9 cellular contexts compared by ENCODE assay signal in genomic region chr1:215992620-215993019, GRCh38.
DNase-seq lines count a peak whose midpoint lies in the region; ATAC-seq and TF ChIP-seq lines count a peak whose summit lies in the region.
"Had no signal": no experiment of that assay in that cellular context is flagged by ENCODE, and none has a peak within 500 bp of the region (broad histone marks: within the 10 kb centered on the region; RNA-seq: fewer than 3 reads in every experiment).

No MANE protein-coding gene starts in this region.

- POLR2A ChIA-PET in Panc1 (lab: Charles Lee) = no interaction called here

- H3K4me3 ChIP-seq in Panc1 (ENCODE audit: low read depth in 2 of 2, low read length in 2 of 2) = no peak overlapping the region
- H3K4me3 ChIP-seq in effector memory CD4-positive, alpha-beta T cell (ENCODE audit: insufficient read depth, low read depth, low read length, poor library complexity, severe bottlenecking) = no peak overlapping the region
- H3K4me3 ChIP-seq: SJCRH30 had no signal

- intact Hi-C loops in Panc1 (cut with micrococcal nuclease; ENCODE audit: unreplicated experiment) = no loop called here

- H3K9me3 Mint-ChIP-seq in activated T-cell treated with anti-CD3 and anti-CD28 coated beads, Interleukin-2, amount 50 U/mL, for 4 hours = peaks cover 8% of the 10 kb centered on the region

- ATAC-seq in HG03342 (IDR thresholded peaks at IDR 0.05; ENCODE audit: unreplicated experiment) (peak; percentile 65), Panc1 (no peak), HG02970 (IDR thresholded peaks at IDR 0.05; ENCODE audit: low FRiP score, unreplicated experiment) (no peak)
- ATAC-seq in activated T-cell treated with anti-CD3 and anti-CD28 coated beads, Interleukin-2, amount 50 U/mL, for 4 hours = no peak

- CTCF ChIA-PET in Panc1 (lab: Charles Lee) = no interaction called here

- no peaks in the 10 kb centered on the region for H3K36me3 Mint-ChIP-seq in activated T-cell treated with anti-CD3 and anti-CD28 coated beads, Interleukin-2, amount 50 U/mL, for 4 hours (ENCODE audit: insufficient read depth)

- no peaks in the 10 kb centered on the region; the same call in 1 of the 2 replicates for H3K27me3 ChIP-seq in Panc1 (ENCODE audit: control insufficient read depth, insufficient read depth, low read length)
- no peaks in the 10 kb centered on the region for H3K27me3 ChIP-seq in effector memory CD4-positive, alpha-beta T cell (replicated peaks; ENCODE audit: control insufficient read depth, insufficient read depth, low read length, poor library complexity, severe bottlenecking)
- H3K27me3 ChIP-seq: SJCRH30 had no signal

- no peak overlapping the region for H3K4me3 Mint-ChIP-seq in activated T-cell treated with anti-CD3 and anti-CD28 coated beads, Interleukin-2, amount 50 U/mL, for 4 hours

- H3K4me1 ChIP-seq in Panc1 (ENCODE audit: control insufficient read depth, insufficient read depth, low read length) = no peaks in the 10 kb centered on the region
- H3K4me1 ChIP-seq in effector memory CD4-positive, alpha-beta T cell (ENCODE audit: control insufficient read depth, insufficient read depth, low read length, poor library complexity, severe bottlenecking) = no peaks in the 10 kb centered on the region
- H3K4me1 ChIP-seq: SJCRH30 had no signal

- H3K9me3 ChIP-seq in Panc1 (ENCODE audit: control insufficient read depth, insufficient read depth, low read depth, low read length) = no peaks in the 10 kb centered on the region
- no peaks in the 10 kb centered on the region for H3K9me3 ChIP-seq in effector memory CD4-positive, alpha-beta T cell (ENCODE audit: control insufficient read depth, low read length)
- H3K9me3 ChIP-seq: SJCRH30 had no signal

- DNase-seq in GM10266 (ENCODE audit: extremely low spot score) (no peak), Panc1 (ENCODE audit: low read depth, low spot score) (no peak), iris pigment epithelial cell (ENCODE audit: low read depth) (peak; percentile 7), mucosa of gallbladder (ENCODE audit: low spot score) (no peak)
- DNase-seq in activated T-cell treated with anti-CD3 and anti-CD28 coated beads, Interleukin-2, amount 50 U/mL, for 4 hours = no peak
- DNase-seq in effector memory CD4-positive, alpha-beta T cell = no peak

- peak; percentile 19 for TF ChIP-seq CTCF in GM10266 (IDR thresholded peaks at IDR 0.05; ENCODE audit: control insufficient read depth, insufficient read depth, low read depth, missing control alignments)
- TF ChIP-seq CTCF in Panc1 (IDR thresholded peaks at IDR 0.05) = peak; percentile 23; the same call in 1 of the 2 replicates

- no peaks in the 10 kb centered on the region for H3K36me3 ChIP-seq in Panc1 (ENCODE audit: control insufficient read depth, insufficient read depth, low read length)
- H3K36me3 ChIP-seq in effector memory CD4-positive, alpha-beta T cell (ENCODE audit: control insufficient read depth, insufficient read depth, low read length) = no peaks in the 10 kb centered on the region
- H3K36me3 ChIP-seq: SJCRH30 had no signal

- no TSS peak for BruUV-seq in Panc1 (replicated peaks; lab: Mats Ljungman, UMichigan)

- H3K27ac ChIP-seq in Panc1 (ENCODE audit: low read length) = no peak overlapping the region
- no peak overlapping the region for H3K27ac ChIP-seq in effector memory CD4-positive, alpha-beta T cell (ENCODE audit: insufficient read depth, low read length, poor library complexity, severe bottlenecking)
- H3K27ac ChIP-seq: SJCRH30 had no signal

- H3K27me3 Mint-ChIP-seq in activated T-cell treated with anti-CD3 and anti-CD28 coated beads, Interleukin-2, amount 50 U/mL, for 4 hours (ENCODE audit: low read depth) = no peaks in the 10 kb centered on the region

- no peaks in the 10 kb centered on the region for H3K4me1 Mint-ChIP-seq in activated T-cell treated with anti-CD3 and anti-CD28 coated beads, Interleukin-2, amount 50 U/mL, for 4 hours (ENCODE audit: low read depth)

- in situ Hi-C loops in Panc1 (cut with HindIII; ENCODE audit: low pct_unique_long_range_greater_than_20kb, low sequenced_read_pairs) = no loop called here
